11 cellular contexts compared by ENCODE assay signal in the genomic region with DNA sequence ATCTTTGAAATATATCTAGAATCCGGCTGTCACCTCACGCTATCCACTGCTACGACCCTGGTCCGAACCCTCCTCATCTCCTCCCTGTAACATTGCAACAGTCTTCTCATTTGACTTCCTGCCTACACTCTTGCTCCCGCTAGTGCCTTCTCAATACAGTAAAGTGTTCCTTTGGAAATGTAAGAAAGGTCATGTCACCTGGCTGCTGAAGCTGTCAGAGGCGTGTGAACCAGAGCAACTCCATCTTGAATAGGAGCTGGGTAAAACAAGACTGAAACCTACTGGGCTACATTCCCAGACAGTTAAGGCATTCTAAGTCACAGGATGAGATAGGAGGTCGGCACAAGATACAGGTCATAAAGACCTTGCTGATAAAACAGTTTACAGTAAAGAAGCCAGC. TPM values are rescaled to one million over a fixed set of nuclear protein-coding genes. Genes with fewer than 3 reads are reported as not detected.
DNase-seq lines count a peak whose midpoint lies in the region; ATAC-seq, FAIRE-seq and TF ChIP-seq lines count a peak whose summit lies in the region.
"Not testable (repeated sequence)": the region's sequence is repeated elsewhere in the genome, so short reads cannot be mapped to it uniquely, and the experiment has no call there.
"Had no signal": no experiment of that assay in that cellular context is flagged by ENCODE, and none has a peak within 500 bp of the region (broad histone marks: within the 10 kb centered on the region; RNA-seq: fewer than 3 reads in every experiment).

No MANE protein-coding gene starts in this region.

- not testable (repeated sequence) for H4K12ac ChIP-seq in trophoblast cell (ENCODE audit: low read depth, low read length)

- TF ChIP-seq EP300 in HepG2 (IDR thresholded peaks at IDR 0.05; ENCODE audit: low read depth in 2 of 2, low read length in 2 of 2); HepG2 (CRISPR knock-in tag; IDR thresholded peaks at IDR 0.05; ENCODE audit: borderline replicate concordance): not testable (repeated sequence)

- 16% methylated on average over 7 of the region's 7 CpGs for WGBS in HepG2 (ENCODE audit: low lambda C conversion rate)
- WGBS in trophoblast cell (ENCODE audit: extremely low coverage, insufficient coverage, insufficient read length) = no CpG with 5 or more reads among the region's 7 CpGs

- peak overlapping the region in 4 of 5 experiments; percentile 2 to 31 (median 16) for H3K27ac Mint-ChIP-seq in brain

- H4K8ac ChIP-seq in trophoblast cell (ENCODE audit: low read depth, low read length) = not testable (repeated sequence)

- peaks cover 21% of the 10 kb centered on the region for H3K27me3 Mint-ChIP-seq in brain

- intact Hi-C loops in HCT116 (cut with micrococcal nuclease); PC-3 (cut with micrococcal nuclease): not testable (repeated sequence)
- intact Hi-C loops in HepG2 (cut with micrococcal nuclease; ENCODE audit: unreplicated experiment) = loop anchor here (2.0 kb wide), 1 partner anchor 167 kb away; no protein-coding TSS in a partner anchor

- peaks cover 54% of the 10 kb centered on the region for H3K4me1 Mint-ChIP-seq in brain

- H4K91ac ChIP-seq in trophoblast cell (ENCODE audit: low read depth, low read length) = not testable (repeated sequence)

- peak overlapping the region; percentile 21 to 70 (median 34) for H3K4me3 Mint-ChIP-seq in brain

- POLR2A ChIA-PET in HCT116 (lab: Charles Lee); PC-3 (lab: Charles Lee; ENCODE audit: unreplicated experiment); HepG2 (lab: Yijun Ruan, JAX): not testable (repeated sequence)

- peak overlapping the region; percentile 4 for H2BK120ac ChIP-seq in trophoblast cell (ENCODE audit: insufficient read depth, low read length, poor library complexity)

- H3K23ac ChIP-seq in trophoblast cell (ENCODE audit: low read length) = not testable (repeated sequence)

- not testable (repeated sequence) for H3K4me2 ChIP-seq in HCT116 (ENCODE audit: low read length); PC-3 (ENCODE audit: low read length); HepG2 (ENCODE audit: low read depth, low read length)
- peak overlapping the region; percentile 6 for H3K4me2 ChIP-seq in trophoblast cell (ENCODE audit: low read length)

- H3K79me1 ChIP-seq in trophoblast cell (ENCODE audit: low read length) = not testable (repeated sequence)

- H3K36me3 Mint-ChIP-seq in brain = not testable (repeated sequence)

- not testable (repeated sequence) for H3K4me3 ChIP-seq in HCT116 (replicated peaks in 1 of 2; ENCODE audit: low read depth in 1 of 2, low read length in 2 of 2); PC-3 (ENCODE audit: low read length); HepG2 (replicated peaks in 1 of 3; ENCODE audit: insufficient read depth in 1 of 3, low read depth in 2 of 3, low read length in 3 of 3); trophoblast cell (ENCODE audit: low read depth, low read length)

- not testable (repeated sequence) for H3K79me2 ChIP-seq in HCT116 (ENCODE audit: insufficient read depth, low read length); PC-3 (ENCODE audit: low read length); HepG2 (ENCODE audit: insufficient read depth, low read length); trophoblast cell (ENCODE audit: control insufficient read depth, insufficient read depth, low read length, poor library complexity)

- H3K18ac ChIP-seq in trophoblast cell (ENCODE audit: low read length) = not testable (repeated sequence)

- H3K9ac ChIP-seq in HCT116 (ENCODE audit: low read length); PC-3 (ENCODE audit: low read length); HepG2 (ENCODE audit: insufficient read depth, low read depth, low read length); trophoblast cell (ENCODE audit: low read length): not testable (repeated sequence)

- not testable (repeated sequence) for H2AK5ac ChIP-seq in trophoblast cell (ENCODE audit: low read length)

- CTCF ChIA-PET in HCT116 (lab: Charles Lee); PC-3 (lab: Charles Lee): not testable (repeated sequence)
- CTCF ChIA-PET in HepG2 (lab: Yijun Ruan, JAX; ENCODE audit: low intra/inter-chr PET ratio, low total read pairs) = interaction anchor here (2.1 kb wide), 1 partner anchor 167 kb away, joined by 8 read pairs; no protein-coding TSS in a partner anchor

- peak overlapping the region; percentile 78 for H2AFZ ChIP-seq in HCT116 (ENCODE audit: low read depth, low read length, poor library complexity, severe bottlenecking)
- H2AFZ ChIP-seq in PC-3 (ENCODE audit: low read length); HepG2 (ENCODE audit: low read length); trophoblast cell (ENCODE audit: insufficient read depth, low read length, poor library complexity): not testable (repeated sequence)

- not testable (repeated sequence) for H3K27me3 ChIP-seq in HCT116 (ENCODE audit: insufficient read depth, low read length); trophoblast cell (ENCODE audit: insufficient read depth, low read length)
- H3K27me3 ChIP-seq in PC-3 (ENCODE audit: low read length) = peaks cover 54% of the 10 kb centered on the region
- peaks cover 0 to 16% of the 10 kb centered on the region in 2 experiments; a peak in 4 of 5 replicates for H3K27me3 ChIP-seq in HepG2 (ENCODE audit: control insufficient read depth in 1 of 2, insufficient read depth in 2 of 2, low read length in 2 of 2)

- H3K9me2 ChIP-seq in HCT116 (ENCODE audit: insufficient read depth); PC-3 (replicated peaks; ENCODE audit: low read length): not testable (repeated sequence)

- not testable (repeated sequence) for H3K9me3 ChIP-seq in HCT116 (ENCODE audit: control insufficient read depth in 1 of 2, insufficient read depth in 1 of 2, low read depth in 1 of 2, low read length in 2 of 2); PC-3 (ENCODE audit: low read length); HepG2 (ENCODE audit: low read length); trophoblast cell (ENCODE audit: insufficient read depth, low read depth, low read length)

- not testable (repeated sequence) for H4K20me1 ChIP-seq in HCT116 (ENCODE audit: insufficient read depth); PC-3 (ENCODE audit: low read length); HepG2 (ENCODE audit: insufficient read depth, low read length)

- H3F3A ChIP-seq in PC-3 (ENCODE audit: low read length, unreplicated experiment) = not testable (repeated sequence)

- not testable (repeated sequence) for TF ChIP-seq POLR2A in HCT116 (IDR thresholded peaks at IDR 0.05; ENCODE audit: borderline replicate concordance, extremely low read depth, insufficient read depth, insufficient read length); HepG2 (IDR thresholded peaks at IDR 0.05; ENCODE audit: insufficient read depth in 1 of 2, low read depth in 2 of 2, low read length in 2 of 2)

- peak; percentile 34; the same call in 1 of the 2 replicates for ATAC-seq in HCT116
- ATAC-seq in PC-3 = not testable (repeated sequence)
- peak; percentile 16; the same call in 1 of the 3 replicates for ATAC-seq in SK-N-SH treated with all-trans-retinoic acid at 6 μM for 48 hours
- peak; percentile 61 for ATAC-seq in HepG2

- not testable (repeated sequence) for BruUV-seq in HCT116 (replicated peaks; lab: Mats Ljungman, UMichigan); PC-3 (replicated peaks; lab: Mats Ljungman, UMichigan); HepG2 (replicated peaks; lab: Mats Ljungman, UMichigan)

- not testable (repeated sequence) for H3K36me3 ChIP-seq in HCT116 (ENCODE audit: control insufficient read depth in 1 of 2, insufficient read depth in 2 of 2, low read length in 2 of 2); PC-3 (ENCODE audit: low read depth, low read length); HepG2 (replicated peaks in 1 of 2; ENCODE audit: control insufficient read depth in 1 of 2, insufficient read depth in 2 of 2, low read length in 2 of 2); trophoblast cell (ENCODE audit: control insufficient read depth in 1 of 2, insufficient read depth in 2 of 2, low read length in 2 of 2)

- not testable (repeated sequence) for FAIRE-seq in HepG2 (lab: Jason Lieb, UNC)

- in situ Hi-C loops in HepG2 (cut with HindIII; ENCODE audit: extremely low pct_ligation_motif_present, low pct_unique_long_range_greater_than_20kb) = not testable (repeated sequence)

- not testable (repeated sequence) for H3K14ac ChIP-seq in trophoblast cell (ENCODE audit: low read length)

- RAD21 ChIA-PET in HCT116 (lab: Charles Lee; ENCODE audit: low non-redundant PET in 1 of 2, low total read pairs in 2 of 2, uncharacterized antibody in 2 of 2, unreplicated experiment in 2 of 2) = not testable (repeated sequence)

- not testable (repeated sequence) for H2BK12ac ChIP-seq in trophoblast cell (ENCODE audit: low read length)

- DNase-seq in ELF-1 (ENCODE audit: low read depth, low spot score) = peak; percentile 7
- not testable (repeated sequence) for DNase-seq in HCT116 (ENCODE audit: low read depth, low spot score); PC-3; HepG2 (ENCODE audit: low spot score)
- peak; percentile 30 to 53 for DNase-seq in trophoblast cell

- H3K4ac ChIP-seq in trophoblast cell (ENCODE audit: low read depth, low read length) = not testable (repeated sequence)

- H3K27ac ChIP-seq in HCT116 (ENCODE audit: low read depth, low read length); PC-3 (ENCODE audit: low read length); HepG2 (ENCODE audit: extremely low read length, insufficient read depth, low read length): not testable (repeated sequence)
- H3K27ac ChIP-seq in trophoblast cell (ENCODE audit: low read depth, low read length) = peak overlapping the region; percentile 58

- H3K4me1 ChIP-seq in HCT116 (ENCODE audit: control insufficient read depth in 1 of 2, insufficient read depth in 2 of 2, low read length in 2 of 2); PC-3 (ENCODE audit: insufficient read depth, low read length); HepG2 (ENCODE audit: insufficient read depth, low read length); trophoblast cell (ENCODE audit: control insufficient read depth in 1 of 2, insufficient read depth in 2 of 2, low read length in 2 of 2): not testable (repeated sequence)

- not testable (repeated sequence) for TF ChIP-seq RAD21 in HCT116 (IDR thresholded peaks at IDR 0.05; ENCODE audit: low read depth); HepG2 (CRISPR knock-in tag; IDR thresholded peaks at IDR 0.05)

- H2BK5ac ChIP-seq in trophoblast cell (ENCODE audit: low read depth, low read length, poor library complexity) = peak overlapping the region; percentile 2

- not testable (repeated sequence) for TF ChIP-seq CTCF in HCT116 (IDR thresholded peaks at IDR 0.05 in 2 of 3, conservative IDR thresholded peaks at IDR 0.05 in 1 of 3; ENCODE audit: borderline replicate concordance in 1 of 3, insufficient read depth in 1 of 3, low read depth in 2 of 3, low read length in 2 of 3); HepG2 (CRISPR knock-in tag; IDR thresholded peaks at IDR 0.05)
- TF ChIP-seq CTCF in PC-3 (conservative IDR thresholded peaks at IDR 0.05; ENCODE audit: low read depth, low read length) (0 out of 2 replicates have a peak, but pooled peaks have one; percentile 6), brain (conservative IDR thresholded peaks at IDR 0.05) (peak in 1 of 2 experiments; percentile 1)

- not testable (repeated sequence) for H3K9me3 Mint-ChIP-seq in brain

RNA-seq across cellular contexts. Expression of gene DOK5, which starts 4.5 kb away (rescaled TPM):
- total RNA-seq in HCT116 (2021; ENCODE audit: unreplicated experiment) (not detected), PC-3 (2014; rRNA removed) (not detected in 2 replicates), HepG2 (2016; rRNA removed; fragmentation: Illumina TruSeq; extraction: Trizol) (not detected in 2 replicates)
- not detected in 2 replicates for polyA plus RNA-seq in HCT116 (2012)
- polyA plus RNA-seq in brain (ENCODE audit: insufficient read depth, low read depth, low replicate concordance) (5.7 TPM), HepG2 (2011; rRNA removed) (not detected in 2 replicates)
- total RNA-seq in HepG2 (2016; cell fraction: cytosol; rRNA removed; fragmentation: Illumina TruSeq; extraction: Trizol; ENCODE audit: low read depth) = not detected in 2 replicates
- not detected in 2 replicates for total RNA-seq in HepG2 (2016; cell fraction: insoluble cytoplasmic fraction; rRNA removed; fragmentation: Illumina TruSeq; extraction: Trizol)
- total RNA-seq in HepG2 (2016; cell fraction: membrane; rRNA removed; fragmentation: Illumina TruSeq; extraction: Trizol) = not detected in 2 replicates
- total RNA-seq in HepG2 (2016; cell fraction: nucleus; rRNA removed; fragmentation: Illumina TruSeq; extraction: Trizol) = not detected in 2 replicates
- not detected in 2 replicates for polyA plus RNA-seq in HepG2 (2011; cell fraction: cytosol; rRNA removed)
- polyA plus RNA-seq in HepG2 (2011; cell fraction: nucleus; rRNA removed) = not detected in 2 replicates
- polyA plus RNA-seq in HepG2 (2012) = not detected in 2 replicates
- polyA plus RNA-seq in HepG2 (2016; cell fraction: cytosol; fragmentation: Illumina TruSeq; extraction: Trizol; ENCODE audit: low read depth) = not detected in 2 replicates
- polyA plus RNA-seq in HepG2 (2016; cell fraction: insoluble cytoplasmic fraction; fragmentation: Illumina TruSeq; extraction: Trizol; ENCODE audit: low read depth) = not detected in 2 replicates
- polyA plus RNA-seq in HepG2 (2016; cell fraction: membrane; fragmentation: Illumina TruSeq; extraction: Trizol; ENCODE audit: low read depth) = not detected in 2 replicates
- not detected in 2 replicates for polyA plus RNA-seq in HepG2 (2016; cell fraction: nucleus; fragmentation: Illumina TruSeq; extraction: Trizol; ENCODE audit: insufficient read depth, low read depth)
- not detected in 2 replicates for polyA minus RNA-seq in HepG2 (2011; rRNA and poly(A)+ RNA removed; ENCODE audit: low replicate concordance)
- not detected in 2 replicates for polyA minus RNA-seq in HepG2 (2011; cell fraction: cytosol; rRNA and poly(A)+ RNA removed)
- polyA minus RNA-seq in HepG2 (2011; cell fraction: nucleus; rRNA and poly(A)+ RNA removed) = not detected in 2 replicates
- 26.2 and 28.9 TPM in 2 replicates for polyA plus RNA-seq in trophoblast cell (2013)
- total RNA-seq: CD8-positive, alpha-beta T cell; G401; HT-29 had no signal
- polyA plus RNA-seq: A549 had no signal
